Comparison of ENCODE assay signal across 1 cellular context in the genomic region with DNA sequence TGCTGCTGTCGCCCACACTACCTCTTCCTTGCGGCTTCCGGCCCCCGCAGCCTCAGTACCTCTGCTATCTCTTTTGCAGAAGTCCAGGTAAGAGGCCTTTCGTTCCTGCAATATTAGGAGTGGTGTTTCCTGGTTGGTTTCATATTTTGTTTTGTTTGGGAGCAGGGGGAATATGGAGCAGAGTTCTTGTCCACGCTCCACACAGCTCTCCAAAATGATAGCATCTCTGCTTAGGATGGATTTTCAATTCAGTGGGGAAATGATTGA.
TF ChIP-seq lines count a peak whose summit lies in the region.

No MANE protein-coding gene starts in this region.

TF ChIP-seq in H1, 55 proteins besides CTCF, POLR2A, EP300 and RAD21 (continued from another document):
- TF ChIP-seq ATF3 (IDR thresholded peaks at IDR 0.05; ENCODE audit: insufficient read depth, low read depth, low read length) (no peak), TAF1 (IDR thresholded peaks at IDR 0.05; ENCODE audit: low read depth, low read length) (no peak), SUZ12 (IDR thresholded peaks at IDR 0.05; ENCODE audit: low read length) (no peak), NANOG (IDR thresholded peaks at IDR 0.05; ENCODE audit: insufficient read depth, low read depth, low read length, poor library complexity, severe bottlenecking) (no peak)
TF ChIP-seq in H1: peak in this region for 0.
